Comparison of ENCODE assay signal across 4 cellular contexts in the genomic region with DNA sequence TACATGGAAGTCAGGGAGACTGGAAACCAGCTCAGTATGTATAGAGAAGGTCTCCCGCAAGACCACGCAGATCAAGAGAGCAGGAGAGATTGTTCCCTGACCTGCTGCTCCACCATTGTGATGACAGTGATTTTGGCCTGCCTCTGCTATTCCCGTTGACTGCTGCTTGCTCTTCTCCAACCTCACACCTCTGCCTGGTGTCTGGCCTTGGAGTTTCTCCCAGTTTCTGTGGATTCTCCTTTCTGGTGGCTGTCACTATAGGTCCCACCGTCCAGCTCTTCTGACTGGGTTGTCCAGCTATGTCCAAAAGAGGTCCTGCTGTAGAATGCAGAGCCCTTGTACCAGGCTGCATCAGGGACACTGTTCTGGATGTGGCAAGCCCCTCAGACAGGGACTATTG.
"Had no signal": no experiment of that assay in that cellular context is flagged by ENCODE, and none has a peak within 500 bp of the region (broad histone marks: within the 10 kb centered on the region; RNA-seq: fewer than 3 reads in every experiment).

No MANE protein-coding gene starts in this region.

- H3K4me3 ChIP-seq: GM23338 had no signal

- H3K4me2 ChIP-seq: GM23338 had no signal

- DNase-seq: H9, HCEC 1CT, IMR-90 had no signal

- H2AFZ ChIP-seq: GM23338 had no signal
